Comparison of ENCODE assay signal across 9 cellular contexts in genomic region chr9:137620581-137620980, GRCh38. TPM values are rescaled to one million over a fixed set of nuclear protein-coding genes. Genes with fewer than 3 reads are reported as not detected.
A peak's percentile ranks its signal among the peaks of the same experiment; 100 is the strongest.
DNase-seq lines count a peak whose midpoint lies in the region; ATAC-seq and TF ChIP-seq lines count a peak whose summit lies in the region.
"Had no signal": no experiment of that assay in that cellular context is flagged by ENCODE, and none has a peak within 500 bp of the region (broad histone marks: within the 10 kb centered on the region; RNA-seq: fewer than 3 reads in every experiment).

No MANE protein-coding gene starts in this region.

- H3K36me3 Mint-ChIP-seq in activated T-helper 17 cell treated with anti-CD3 and anti-CD28 coated beads, Interleukin-2, amount 50 U/mL, for 72 hours (ENCODE audit: low read depth) = peaks cover 42% of the 10 kb centered on the region

- H3K36me3 ChIP-seq in left ventricle myocardium inferior (peaks cover 9% of the 10 kb centered on the region), heart left ventricle (peaks cover 0 to 19% (median 12%) of the 10 kb centered on the region in 9 donors), iPS-20b (ENCODE audit: insufficient read depth, low read depth, low read length) (peaks cover 26% of the 10 kb centered on the region)

- intact Hi-C loops in left ventricle myocardium inferior (cut with micrococcal nuclease) = no loop called here
- intact Hi-C loops in heart left ventricle (cut with DNase I) = loop anchor here in 1 of 10 donors (10.0 kb wide), 1 partner anchor 54 kb away; no protein-coding TSS in a partner anchor

- WGBS in heart left ventricle, 4 donors = 67 to 74% (median 74%) methylated on average over 7 of the region's 7 CpGs

- no peaks in the 10 kb centered on the region for H3K27me3 ChIP-seq in left ventricle myocardium inferior (ENCODE audit: low read depth)
- no peaks in the 10 kb centered on the region for H3K27me3 ChIP-seq in heart left ventricle
- no peaks in the 10 kb centered on the region for H3K27me3 ChIP-seq in iPS-20b (ENCODE audit: insufficient read depth, low read length)

- no peaks in the 10 kb centered on the region for H3K9me3 Mint-ChIP-seq in activated T-helper 17 cell treated with anti-CD3 and anti-CD28 coated beads, Interleukin-2, amount 50 U/mL, for 72 hours

- H3K4me1 ChIP-seq in left ventricle myocardium inferior = peaks cover 62% of the 10 kb centered on the region
- H3K4me1 ChIP-seq in heart left ventricle = peaks cover 4 to 52% (median 39%) of the 10 kb centered on the region in 12 donors
- H3K4me1 ChIP-seq in iPS-20b (ENCODE audit: insufficient read depth, low read length) = peaks cover 10% of the 10 kb centered on the region; the same call in 1 of the 2 replicates

- no peaks in the 10 kb centered on the region for H3K27me3 Mint-ChIP-seq in activated T-helper 17 cell treated with anti-CD3 and anti-CD28 coated beads, Interleukin-2, amount 50 U/mL, for 72 hours

- H3K9me3 ChIP-seq in left ventricle myocardium inferior (replicated peaks) (no peaks in the 10 kb centered on the region), heart left ventricle (no peaks in the 10 kb centered on the region), iPS-20b (ENCODE audit: insufficient read depth, low read depth, low read length) (no peaks in the 10 kb centered on the region)

- H3K27ac ChIP-seq in left ventricle myocardium inferior (replicated peaks) (peak overlapping the region; percentile 90), heart left ventricle (no peak overlapping the region), iPS-20b (ENCODE audit: low read length) (no peak overlapping the region)

- no peak for TF ChIP-seq POLR2A in heart left ventricle (IDR thresholded peaks at IDR 0.05)

- TF ChIP-seq CTCF in left ventricle myocardium inferior (IDR thresholded peaks at IDR 0.05; ENCODE audit: borderline replicate concordance) (no peak), heart left ventricle (IDR thresholded peaks at IDR 0.05) (no peak)

- peak overlapping the region; percentile 18; the same call in 1 of the 2 replicates for H3K9ac ChIP-seq in iPS-20b (ENCODE audit: low read depth, low read length)

- ATAC-seq in heart left ventricle (no peak), HG03159 (IDR thresholded peaks at IDR 0.05; ENCODE audit: unreplicated experiment) (no peak)
- ATAC-seq in activated T-helper 17 cell treated with anti-CD3 and anti-CD28 coated beads, Interleukin-2, amount 50 U/mL, for 72 hours (replicated peaks) = no peak

- DNase-seq in left ventricle myocardium inferior (no peak), heart left ventricle (no peak), NCI-H146 (lab: John Stamatoyannopoulos, UW) (no peak), NOMO-1 treated with dmso at 0.1 percent for 144 hours (lab: John Stamatoyannopoulos, UW; ENCODE audit: unreplicated experiment) (no peak), HCEC 1CT (no peak)
- DNase-seq: amniotic stem cell had no signal

- H3K4me3 Mint-ChIP-seq in activated T-helper 17 cell treated with anti-CD3 and anti-CD28 coated beads, Interleukin-2, amount 50 U/mL, for 72 hours = peak overlapping the region; percentile 98

- peaks cover 27% of the 10 kb centered on the region for H3K4me1 Mint-ChIP-seq in activated T-helper 17 cell treated with anti-CD3 and anti-CD28 coated beads, Interleukin-2, amount 50 U/mL, for 72 hours

- H3K4me3 ChIP-seq in left ventricle myocardium inferior (peak overlapping the region; percentile 83), heart left ventricle (peak overlapping the region in 3 of 12 donors; percentile 76 to 97 (median 95)), iPS-20b (ENCODE audit: low read length) (peak overlapping the region; percentile 26; the same call in 1 of the 2 replicates)

- H3K27ac Mint-ChIP-seq in activated T-helper 17 cell treated with anti-CD3 and anti-CD28 coated beads, Interleukin-2, amount 50 U/mL, for 72 hours = no peak overlapping the region

RNA-seq across cellular contexts. Expression of gene EHMT1, which starts 1.8 kb away (rescaled TPM):
- total RNA-seq in left ventricle myocardium inferior (31.3 TPM), heart left ventricle (10 to 100 TPM; 27.8 to 55.9 (median 32.0) TPM)
- 10 to 100 TPM; 24.5 to 27.1 TPM for polyA plus RNA-seq in heart left ventricle
- 10 to 100 TPM; 77.2 to 77.8 TPM for total RNA-seq in activated T-helper 17 cell treated with anti-CD3 and anti-CD28 coated beads, Interleukin-2, amount 50 U/mL, for 72 hours

RNA-seq across cellular contexts. Expression of gene ARRDC1, which starts 15.1 kb away (rescaled TPM):
- total RNA-seq in left ventricle myocardium inferior (16.2 TPM), heart left ventricle (10 to 100 TPM; 14.1 to 43.6 (median 20.7) TPM)
- 10 to 100 TPM; 23.2 to 42.6 TPM for polyA plus RNA-seq in heart left ventricle
- 10 to 100 TPM; 39.0 to 43.0 TPM for total RNA-seq in activated T-helper 17 cell treated with anti-CD3 and anti-CD28 coated beads, Interleukin-2, amount 50 U/mL, for 72 hours

RNA-seq across cellular contexts. Expression of gene ZMYND19, which starts 30.3 kb away (rescaled TPM):
- total RNA-seq in left ventricle myocardium inferior = 11.6 TPM
- total RNA-seq in heart left ventricle = 10 to 100 TPM in 4 of 9 donors, 1 to 10 TPM in 5; 6.8 to 19.9 (median 9.4) TPM
- 10 to 100 TPM; 12.0 to 20.5 TPM for polyA plus RNA-seq in heart left ventricle
- total RNA-seq in activated T-helper 17 cell treated with anti-CD3 and anti-CD28 coated beads, Interleukin-2, amount 50 U/mL, for 72 hours = 10 to 100 TPM; 27.2 to 43.6 TPM

RNA-seq across cellular contexts. Expression of gene DPH7, which starts 41.9 kb away (rescaled TPM):
- total RNA-seq in left ventricle myocardium inferior = 18.0 TPM
- 10 to 100 TPM; 12.6 to 22.0 (median 16.7) TPM for total RNA-seq in heart left ventricle
- polyA plus RNA-seq in heart left ventricle = 10 to 100 TPM; 13.1 to 23.7 TPM
- 10 to 100 TPM; 26.7 to 35.5 TPM for total RNA-seq in activated T-helper 17 cell treated with anti-CD3 and anti-CD28 coated beads, Interleukin-2, amount 50 U/mL, for 72 hours
